Comparison of ENCODE assay signal across 10 cellular contexts in genomic region chr7:20376796-20377195, GRCh38. TPM values are rescaled to one million over a fixed set of nuclear protein-coding genes. Genes with fewer than 3 reads are reported as not detected.
"Had no signal": no experiment of that assay in that cellular context is flagged by ENCODE, and none has a peak within 500 bp of the region (broad histone marks: within the 10 kb centered on the region; RNA-seq: fewer than 3 reads in every experiment).

No MANE protein-coding gene starts in this region.

- H3K9ac ChIP-seq: KMS-11 had no signal

- H3K4me3 ChIP-seq: GM23338, HAP-1 had no signal

- DNase-seq: H7, HFFc6, KBM-7 had no signal

- H2AFZ ChIP-seq: GM23338 had no signal

- H3K36me3 ChIP-seq: HAP-1 had no signal

- H3K9me3 ChIP-seq: HAP-1 had no signal

- H3K4me1 ChIP-seq: HAP-1 had no signal

- H3K27ac ChIP-seq: HL-60, KMS-11 had no signal

- ATAC-seq: GM23338, HCT116, HepG2 had no signal

- H3K4me2 ChIP-seq: GM23338, KMS-11 had no signal

RNA-seq across cellular contexts. Expression of gene ITGB8, which starts 46.1 kb away (rescaled TPM):
- total RNA-seq: HepG2, HFFc6 had no signal
- polyA plus RNA-seq: IgD-negative memory B cell had no signal
